34 cellular contexts compared by ENCODE assay signal in the genomic region with DNA sequence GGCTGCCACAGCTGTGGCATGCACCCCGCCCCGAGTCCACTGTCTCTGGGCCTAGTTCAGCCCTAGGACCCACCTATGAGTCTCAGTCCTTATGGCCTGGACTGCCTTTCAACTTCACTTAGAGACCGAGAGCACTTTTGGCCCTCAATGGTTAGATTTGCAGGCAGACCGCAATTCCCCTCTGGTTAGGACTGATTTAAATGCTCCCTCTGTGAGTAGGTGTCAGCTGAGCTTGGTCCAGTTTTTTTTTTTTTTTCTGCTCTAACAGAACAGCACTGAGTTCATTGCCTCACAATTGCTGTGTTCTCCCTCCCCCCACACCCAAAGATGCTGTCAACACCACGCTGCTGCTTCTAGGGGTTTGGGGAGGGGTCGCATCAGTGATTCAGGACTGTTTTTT.
"Had no signal": no experiment of that assay in that cellular context is flagged by ENCODE, and none has a peak within 500 bp of the region (broad histone marks: within the 10 kb centered on the region; RNA-seq: fewer than 3 reads in every experiment).

No MANE protein-coding gene starts in this region.

- H3K4me1 Mint-ChIP-seq: activated B cell treated with CpG ODN at 0.5 μM for 24 hours; activated CD4-positive, alpha-beta T cell treated with anti-CD3 and anti-CD28 coated beads, Interleukin-2, amount 10 ng/mL, durations not matched to agents 24 days and 14 days; activated naive CD8-positive, alpha-beta T cell treated with anti-CD3 and anti-CD28 coated beads for 36 hours; activated T-helper 17 cell treated with anti-CD3 and anti-CD28 coated beads, Interleukin-2, amount 50 U/mL, for 72 hours had no signal

- H3K27ac Mint-ChIP-seq: activated B cell treated with CpG ODN at 0.5 μM for 24 hours; activated CD4-positive, alpha-beta memory T cell treated with anti-CD3 and anti-CD28 coated beads for 36 hours; activated CD4-positive, alpha-beta T cell treated with anti-CD3 and anti-CD28 coated beads, Interleukin-2, amount 10 ng/mL, durations not matched to agents 24 days and 14 days; activated CD8-positive, alpha-beta T cell treated with anti-CD3 and anti-CD28 coated beads for 36 hours; activated naive CD4-positive, alpha-beta T cell treated with anti-CD3 and anti-CD28 coated beads for 36 hours; activated naive CD4-positive, alpha-beta T cell treated with anti-CD3 and anti-CD28 coated beads, Interleukin-2, amount 50 U/mL, for 72 hours; activated naive CD8-positive, alpha-beta T cell treated with anti-CD3 and anti-CD28 coated beads for 36 hours; activated T-cell treated with anti-CD3 and anti-CD28 coated beads, Interleukin-2, amount 50 U/mL, for 72 hours; activated T-helper 1 cell treated with anti-CD3 and anti-CD28 coated beads, Interleukin-12 subunit alpha, Interleukin-12 subunit beta, Interleukin-2, Interleukin-4 antibody, amounts not matched to agents 30 ng/mL and 10 ng/mL and 1 ng/mL, durations not matched to agents 14 hours and 24 hours and 36 hours; activated T-helper 17 cell treated with anti-CD3 and anti-CD28 coated beads, Interleukin-2, amount 50 U/mL, for 72 hours; T-helper 1 cell treated with Interleukin-12 subunit alpha and Interleukin-12 subunit beta and Interleukin-4 antibody, amounts not matched to agents 30 μg/mL and 1 μg/mL, for 36 hours; T-helper 2 cell treated with Interferon-gamma antibody and Interleukin-4, amounts not matched to agents 5 μg/mL and 100 μg/mL, for 36 hours had no signal

- H3K4me3 Mint-ChIP-seq: activated B cell treated with CpG ODN at 0.5 μM for 24 hours; activated CD4-positive, alpha-beta memory T cell treated with anti-CD3 and anti-CD28 coated beads for 36 hours; activated CD4-positive, alpha-beta T cell treated with anti-CD3 and anti-CD28 coated beads, Interleukin-2, amount 10 ng/mL, durations not matched to agents 24 days and 14 days; activated CD8-positive, alpha-beta T cell treated with anti-CD3 and anti-CD28 coated beads for 36 hours; activated naive CD4-positive, alpha-beta T cell treated with anti-CD3 and anti-CD28 coated beads for 36 hours; activated naive CD8-positive, alpha-beta T cell treated with anti-CD3 and anti-CD28 coated beads for 36 hours; activated T-cell treated with anti-CD3 and anti-CD28 coated beads, Interleukin-2, amount 50 U/mL, for 4 hours; activated T-cell treated with anti-CD3 and anti-CD28 coated beads, Interleukin-2, amount 50 U/mL, for 72 hours; activated T-helper 1 cell treated with anti-CD3 and anti-CD28 coated beads, Interleukin-12 subunit alpha, Interleukin-12 subunit beta, Interleukin-2, Interleukin-4 antibody, amounts not matched to agents 30 ng/mL and 10 ng/mL and 1 ng/mL, durations not matched to agents 14 hours and 24 hours and 36 hours; activated T-helper 17 cell treated with anti-CD3 and anti-CD28 coated beads, Interleukin-2, amount 50 U/mL, for 72 hours; T-helper 1 cell treated with Interleukin-12 subunit alpha and Interleukin-12 subunit beta and Interleukin-4 antibody, amounts not matched to agents 30 μg/mL and 1 μg/mL, for 36 hours; T-helper 2 cell treated with Interferon-gamma antibody and Interleukin-4, amounts not matched to agents 5 μg/mL and 100 μg/mL, for 36 hours had no signal

- H3K4me1 ChIP-seq: adrenal gland, body of pancreas, breast epithelium had no signal

- H3K27me3 ChIP-seq: body of pancreas, brain microvascular endothelial cell had no signal

- H3K9me3 Mint-ChIP-seq: activated B cell treated with CpG ODN at 0.5 μM for 24 hours; activated CD4-positive, alpha-beta memory T cell treated with anti-CD3 and anti-CD28 coated beads for 36 hours; activated CD4-positive, alpha-beta T cell treated with anti-CD3 and anti-CD28 coated beads, Interleukin-2, amount 10 ng/mL, durations not matched to agents 24 days and 14 days; activated CD8-positive, alpha-beta T cell treated with anti-CD3 and anti-CD28 coated beads for 36 hours; activated naive CD4-positive, alpha-beta T cell treated with anti-CD3 and anti-CD28 coated beads for 36 hours; activated naive CD4-positive, alpha-beta T cell treated with anti-CD3 and anti-CD28 coated beads, Interleukin-2, amount 50 U/mL, for 72 hours; activated naive CD8-positive, alpha-beta T cell treated with anti-CD3 and anti-CD28 coated beads for 36 hours; activated T-cell treated with anti-CD3 and anti-CD28 coated beads, Interleukin-2, amount 50 U/mL, for 4 hours; activated T-cell treated with anti-CD3 and anti-CD28 coated beads, Interleukin-2, amount 50 U/mL, for 72 hours; activated T-helper 1 cell treated with anti-CD3 and anti-CD28 coated beads, Interleukin-12 subunit alpha, Interleukin-12 subunit beta, Interleukin-2, Interleukin-4 antibody, amounts not matched to agents 30 ng/mL and 10 ng/mL and 1 ng/mL, durations not matched to agents 14 hours and 24 hours and 36 hours; activated T-helper 17 cell treated with anti-CD3 and anti-CD28 coated beads, Interleukin-2, amount 50 U/mL, for 72 hours; T-helper 1 cell treated with Interleukin-12 subunit alpha and Interleukin-12 subunit beta and Interleukin-4 antibody, amounts not matched to agents 30 μg/mL and 1 μg/mL, for 36 hours; T-helper 2 cell treated with Interferon-gamma antibody and Interleukin-4, amounts not matched to agents 5 μg/mL and 100 μg/mL, for 36 hours had no signal

- DNase-seq: activated B cell treated with CpG ODN at 0.5 μM for 24 hours; activated CD4-positive, alpha-beta memory T cell treated with anti-CD3 and anti-CD28 coated beads for 36 hours; activated CD4-positive, alpha-beta T cell treated with anti-CD3 and anti-CD28 coated beads for 4 hours; activated CD4-positive, alpha-beta T cell treated with anti-CD3 and anti-CD28 coated beads, Interleukin-2, amount 10 ng/mL, durations not matched to agents 24 days and 14 days; activated CD4-positive, alpha-beta T cell treated with anti-CD3 and anti-CD28 coated beads, Interleukin-2, amount 50 U/mL, for 1 hour; activated CD4-positive, alpha-beta T cell treated with anti-CD3 and anti-CD28 coated beads, Interleukin-2, amount 50 U/mL, for 4 hours; activated CD4-positive, CD25-positive, alpha-beta regulatory T cell treated with anti-CD3 and anti-CD28 coated beads, Interleukin-2, amount 50 U/mL, for 72 hours; activated CD8-positive, alpha-beta memory T cell treated with anti-CD3 and anti-CD28 coated beads, Interleukin-2, amount 50 U/mL, for 4 hours; activated CD8-positive, alpha-beta T cell treated with anti-CD3 and anti-CD28 coated beads for 36 hours; activated effector memory CD4-positive, alpha-beta T cell treated with anti-CD3 and anti-CD28 coated beads, Interleukin-2, amount 50 U/mL, for 16 hours; activated gamma-delta T cell treated with Interleukin-2 at 50 U/mL for 16 hours; activated naive CD4-positive, alpha-beta T cell; activated naive CD4-positive, alpha-beta T cell treated with anti-CD3 and anti-CD28 coated beads for 36 hours; activated naive CD4-positive, alpha-beta T cell treated with anti-CD3 and anti-CD28 coated beads, Interleukin-2, amount 50 U/mL, for 16 hours; activated naive CD8-positive, alpha-beta T cell treated with anti-CD3 and anti-CD28 coated beads for 36 hours; activated T-cell treated with anti-CD3 and anti-CD28 coated beads for 4 hours; activated T-cell treated with anti-CD3 and anti-CD28 coated beads, Interleukin-2, amount 50 U/mL, for 1 hour; activated T-cell treated with anti-CD3 and anti-CD28 coated beads, Interleukin-2, amount 50 U/mL, for 4 hours; activated T-cell treated with anti-CD3 and anti-CD28 coated beads, Interleukin-2, amount 50 U/mL, for 72 hours; adrenal gland; amniotic stem cell; aorta; body of pancreas; brain microvascular endothelial cell; central memory CD4-positive, alpha-beta T cell; T-helper 2 cell; T-helper 9 cell had no signal

- H3K4me3 ChIP-seq: adrenal gland, body of pancreas, breast epithelium had no signal

- H3K27me3 Mint-ChIP-seq: activated B cell treated with CpG ODN at 0.5 μM for 24 hours; activated CD4-positive, alpha-beta memory T cell treated with anti-CD3 and anti-CD28 coated beads for 36 hours; activated CD4-positive, alpha-beta T cell treated with anti-CD3 and anti-CD28 coated beads, Interleukin-2, amount 10 ng/mL, durations not matched to agents 24 days and 14 days; activated CD8-positive, alpha-beta T cell treated with anti-CD3 and anti-CD28 coated beads for 36 hours; activated T-helper 17 cell treated with anti-CD3 and anti-CD28 coated beads, Interleukin-2, amount 50 U/mL, for 72 hours had no signal

- H3K36me3 Mint-ChIP-seq: activated CD4-positive, alpha-beta memory T cell treated with anti-CD3 and anti-CD28 coated beads for 36 hours; activated naive CD4-positive, alpha-beta T cell treated with anti-CD3 and anti-CD28 coated beads, Interleukin-2, amount 50 U/mL, for 72 hours; activated naive CD8-positive, alpha-beta T cell treated with anti-CD3 and anti-CD28 coated beads for 36 hours had no signal

- H3K9me3 ChIP-seq: adrenal gland, body of pancreas, breast epithelium had no signal

- H3K27ac ChIP-seq: adrenal gland, body of pancreas, brain microvascular endothelial cell, breast epithelium, VCaP had no signal

- ATAC-seq: activated CD8-positive, alpha-beta T cell treated with anti-CD3 and anti-CD28 coated beads for 36 hours; activated naive CD4-positive, alpha-beta T cell treated with anti-CD3 and anti-CD28 coated beads, Interleukin-2, amount 50 U/mL, for 72 hours; activated T-cell treated with anti-CD3 and anti-CD28 coated beads, Interleukin-2, amount 50 U/mL, for 4 hours; activated T-cell treated with anti-CD3 and anti-CD28 coated beads, Interleukin-2, amount 50 U/mL, for 72 hours; activated T-helper 17 cell treated with anti-CD3 and anti-CD28 coated beads, Interleukin-2, amount 50 U/mL, for 72 hours; body of pancreas had no signal

- H3K36me3 ChIP-seq: adrenal gland, brain microvascular endothelial cell, breast epithelium had no signal
